26 cellular contexts compared by ENCODE assay signal in the genomic region with DNA sequence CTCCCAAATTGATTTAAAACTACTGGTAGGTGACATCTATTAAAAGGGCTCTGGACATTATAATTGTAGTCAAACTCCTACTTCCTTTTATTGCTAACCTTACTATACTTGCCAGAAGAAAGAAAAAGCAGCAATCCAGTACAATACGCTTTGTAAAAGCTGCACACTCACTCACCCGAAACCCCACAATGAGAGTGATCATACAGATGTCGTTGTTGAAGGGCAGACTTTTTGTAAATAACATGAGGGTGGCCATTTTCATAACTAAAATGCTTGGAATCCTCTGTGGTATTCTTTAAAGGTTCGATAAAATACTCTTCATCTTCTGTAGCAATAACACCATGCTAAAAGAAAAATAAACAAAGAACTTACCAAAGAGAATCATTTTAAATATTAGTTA. TPM values are rescaled to one million over a fixed set of nuclear protein-coding genes. Genes with fewer than 3 reads are reported as not detected.
"Had no signal": no experiment of that assay in that cellular context is flagged by ENCODE, and none has a peak within 500 bp of the region (broad histone marks: within the 10 kb centered on the region; RNA-seq: fewer than 3 reads in every experiment).

No MANE protein-coding gene starts in this region.

- H3K36me3 ChIP-seq: left ventricle myocardium inferior, pancreas, prostate gland, tibial nerve, uterus had no signal

- H3K4me1 ChIP-seq: left ventricle myocardium inferior, pancreas, prostate gland, spleen, tibial nerve, uterus had no signal

- H3K27ac ChIP-seq: left ventricle myocardium inferior, pancreas, prostate gland, skin epidermis, spleen, tibial nerve, uterus had no signal

- H3K9me3 Mint-ChIP-seq: immature natural killer cell; memory B cell; naive thymus-derived CD4-positive, alpha-beta T cell; natural killer cell treated with Interleukin-12 subunit alpha and Interleukin-12 subunit beta and Interleukin-15 and Interleukin-18, amount 100 ng/mL, for 72 hours; stimulated activated effector memory CD8-positive, alpha-beta T cell treated with anti-CD3 and anti-CD28 coated beads, Interleukin-12 subunit alpha, Interleukin-12 subunit beta, amount 100 ng/mL, for 72 hours; stimulated activated naive CD8-positive, alpha-beta T cell treated with anti-CD3 and anti-CD28 coated beads, Interleukin-15, amount 100 ng/mL, for 72 hours; type B pancreatic cell had no signal

- H3K36me3 Mint-ChIP-seq: immature natural killer cell; natural killer cell treated with Interleukin-12 subunit alpha and Interleukin-12 subunit beta and Interleukin-15 and Interleukin-18, amount 100 ng/mL, for 72 hours; stimulated activated effector memory CD8-positive, alpha-beta T cell treated with anti-CD3 and anti-CD28 coated beads, Interleukin-12 subunit alpha, Interleukin-12 subunit beta, amount 100 ng/mL, for 72 hours; type B pancreatic cell had no signal

- ATAC-seq: mucosa of descending colon; naive thymus-derived CD4-positive, alpha-beta T cell; natural killer cell treated with Interleukin-12 subunit alpha and Interleukin-12 subunit beta and Interleukin-15 and Interleukin-18, amount 100 ng/mL, for 72 hours; pancreas; right cardiac atrium; sciatic nerve; stimulated activated effector memory CD8-positive, alpha-beta T cell treated with anti-CD3 and anti-CD28 coated beads, Interleukin-12 subunit alpha, Interleukin-12 subunit beta, amount 100 ng/mL, for 72 hours; stimulated activated naive CD8-positive, alpha-beta T cell treated with anti-CD3 and anti-CD28 coated beads, Interleukin-15, amount 100 ng/mL, for 72 hours had no signal

- DNase-seq: hypothalamus; immature natural killer cell; islet precursor cell; left ventricle myocardium inferior; midbrain; mucosa of descending colon; naive thymus-derived CD4-positive, alpha-beta T cell; pancreas; posterior cingulate gyrus; retina; right cardiac atrium; spleen; stimulated activated CD4-positive, alpha-beta T cell treated with anti-CD3 and anti-CD28 coated beads, Interleukin-4, amount 100 ng/mL, for 24 hours; stimulated activated naive CD4-positive, alpha-beta T cell treated with Interleukin-2 at 50 U/mL for 16 hours; stimulated activated naive CD8-positive, alpha-beta T cell treated with anti-CD3 and anti-CD28 coated beads, Interleukin-15, amount 100 ng/mL, for 72 hours; substantia nigra; uterus had no signal

- H3K4me3 Mint-ChIP-seq: immature natural killer cell; memory B cell; naive thymus-derived CD4-positive, alpha-beta T cell; natural killer cell treated with Interleukin-12 subunit alpha and Interleukin-12 subunit beta and Interleukin-15 and Interleukin-18, amount 100 ng/mL, for 72 hours; stimulated activated effector memory CD8-positive, alpha-beta T cell treated with anti-CD3 and anti-CD28 coated beads, Interleukin-12 subunit alpha, Interleukin-12 subunit beta, amount 100 ng/mL, for 72 hours; stimulated activated naive CD8-positive, alpha-beta T cell treated with anti-CD3 and anti-CD28 coated beads, Interleukin-15, amount 100 ng/mL, for 72 hours; type B pancreatic cell had no signal

- H3K9me3 ChIP-seq: mucosa of descending colon, pancreas, prostate gland, spleen, tibial nerve, uterus had no signal

- FAIRE-seq: pancreas had no signal

- H3K27ac Mint-ChIP-seq: immature natural killer cell; memory B cell; naive thymus-derived CD4-positive, alpha-beta T cell; natural killer cell treated with Interleukin-12 subunit alpha and Interleukin-12 subunit beta and Interleukin-15 and Interleukin-18, amount 100 ng/mL, for 72 hours; stimulated activated effector memory CD8-positive, alpha-beta T cell treated with anti-CD3 and anti-CD28 coated beads, Interleukin-12 subunit alpha, Interleukin-12 subunit beta, amount 100 ng/mL, for 72 hours; type B pancreatic cell had no signal

- H3K27me3 ChIP-seq: pancreas, spleen, tibial nerve, uterus had no signal

- H3K4me3 ChIP-seq: left ventricle myocardium inferior, lung, mucosa of descending colon, pancreas, prostate gland, skin epidermis, spleen, tibial nerve, uterus had no signal

- H3K4me1 Mint-ChIP-seq: immature natural killer cell; memory B cell; naive thymus-derived CD4-positive, alpha-beta T cell; stimulated activated effector memory CD8-positive, alpha-beta T cell treated with anti-CD3 and anti-CD28 coated beads, Interleukin-12 subunit alpha, Interleukin-12 subunit beta, amount 100 ng/mL, for 72 hours; stimulated activated naive CD8-positive, alpha-beta T cell treated with anti-CD3 and anti-CD28 coated beads, Interleukin-15, amount 100 ng/mL, for 72 hours had no signal

- H3K27me3 Mint-ChIP-seq: memory B cell; natural killer cell treated with Interleukin-12 subunit alpha and Interleukin-12 subunit beta and Interleukin-15 and Interleukin-18, amount 100 ng/mL, for 72 hours; stimulated activated naive CD8-positive, alpha-beta T cell treated with anti-CD3 and anti-CD28 coated beads, Interleukin-15, amount 100 ng/mL, for 72 hours; type B pancreatic cell had no signal

RNA-seq across cellular contexts. Expression of gene ADAMTS6, which starts 21.7 kb away (rescaled TPM):
- polyA plus RNA-seq: immature natural killer cell had no signal
